9 cellular contexts compared by ENCODE assay signal in genomic region chr19:15452111-15453047, GRCh38. TPM values are rescaled to one million over a fixed set of nuclear protein-coding genes. Genes with fewer than 3 reads are reported as not detected.
A peak's percentile ranks its signal among the peaks of the same experiment; 100 is the strongest.
DNase-seq lines count a peak whose midpoint lies in the region; ATAC-seq lines count a peak whose summit lies in the region.
"Had no signal": no experiment of that assay in that cellular context is flagged by ENCODE, and none has a peak within 500 bp of the region (broad histone marks: within the 10 kb centered on the region; RNA-seq: fewer than 3 reads in every experiment).

No MANE protein-coding gene starts in this region.

- H3K4me1 ChIP-seq in subcutaneous abdominal adipose tissue (ENCODE audit: control insufficient read depth in 5 of 5, insufficient read depth in 5 of 5, low read length in 5 of 5) = peaks cover 1 to 29% (median 23%) of the 10 kb centered on the region in 5 donors

- no peak overlapping the region for H3K4me3 Mint-ChIP-seq in activated CD4-positive, alpha-beta memory T cell treated with anti-CD3 and anti-CD28 coated beads for 36 hours
- H3K4me3 Mint-ChIP-seq in activated CD4-positive, alpha-beta memory T cell treated with anti-CD3 and anti-CD28 coated beads, Interleukin-2, amount 10 ng/mL, durations not matched to agents 7 days and 5 days = no peak overlapping the region
- H3K4me3 Mint-ChIP-seq in dendritic cell treated with granulocyte-macrophage colony-stimulating factor and Interleukin-4, amounts not matched to agents 40 ng/mL and 50 ng/mL, for 4 days = no peak overlapping the region
- H3K4me3 Mint-ChIP-seq: activated naive CD8-positive, alpha-beta T cell treated with anti-CD3 and anti-CD28 coated beads, Interleukin-2, amount 10 ng/mL, durations not matched to agents 7 days and 5 days had no signal

- H3K9ac ChIP-seq in subcutaneous abdominal adipose tissue (ENCODE audit: low read length in 5 of 5) = peak overlapping the region in 4 of 5 donors; percentile 12 to 71 (median 25)

- POLR2A ChIA-PET in activated CD4-positive, alpha-beta memory T cell treated with anti-CD3 and anti-CD28 coated beads for 36 hours (lab: Charles Lee) = interaction anchor here (0.6 to 1.5 kb wide), 4 partner anchors 11 to 33 kb away, joined by 3 to 4 read pairs (median 4); partner anchors contain the start of genes AKAP8L and RASAL3
- POLR2A ChIA-PET in activated CD4-positive, alpha-beta memory T cell treated with anti-CD3 and anti-CD28 coated beads, Interleukin-2, amount 10 ng/mL, durations not matched to agents 7 days and 5 days (lab: Charles Lee) = interaction anchor here (0.9 to 12.2 kb wide), 8 partner anchors 8 to 103 kb away, joined by 3 to 124 read pairs (median 6); partner anchors contain the start of genes AKAP8L and RASAL3

- DNase-seq in activated CD4-positive, alpha-beta memory T cell treated with anti-CD3 and anti-CD28 coated beads for 36 hours = peak; percentile 38
- no peak for DNase-seq in activated CD4-positive, alpha-beta memory T cell treated with anti-CD3 and anti-CD28 coated beads, Interleukin-2, amount 10 ng/mL, durations not matched to agents 7 days and 5 days
- DNase-seq in NCI-H446 treated with DMSO at 0.1 percent for 48 hours (lab: John Stamatoyannopoulos, UW) (peak; percentile 7), left kidney (ENCODE audit: low read depth, low spot score) (peak; percentile 93)
- DNase-seq: activated naive CD8-positive, alpha-beta T cell treated with anti-CD3 and anti-CD28 coated beads, Interleukin-2, amount 10 ng/mL, durations not matched to agents 7 days and 5 days had no signal

- peaks cover 0 to 5% (median 0%) of the 10 kb centered on the region in 5 donors for H3K36me3 ChIP-seq in subcutaneous abdominal adipose tissue (ENCODE audit: control insufficient read depth in 5 of 5, insufficient read depth in 5 of 5, low read length in 5 of 5)

- no peaks in the 10 kb centered on the region for H3K9me3 Mint-ChIP-seq in activated CD4-positive, alpha-beta memory T cell treated with anti-CD3 and anti-CD28 coated beads for 36 hours
- no peaks in the 10 kb centered on the region for H3K9me3 Mint-ChIP-seq in activated CD4-positive, alpha-beta memory T cell treated with anti-CD3 and anti-CD28 coated beads, Interleukin-2, amount 10 ng/mL, durations not matched to agents 7 days and 5 days
- no peaks in the 10 kb centered on the region for H3K9me3 Mint-ChIP-seq in dendritic cell treated with granulocyte-macrophage colony-stimulating factor and Interleukin-4, amounts not matched to agents 40 ng/mL and 50 ng/mL, for 4 days
- H3K9me3 Mint-ChIP-seq: activated naive CD8-positive, alpha-beta T cell treated with anti-CD3 and anti-CD28 coated beads, Interleukin-2, amount 10 ng/mL, durations not matched to agents 7 days and 5 days had no signal

- H3K27me3 ChIP-seq in subcutaneous abdominal adipose tissue (ENCODE audit: control insufficient read depth in 5 of 5, insufficient read depth in 4 of 5, low read length in 5 of 5) = peaks cover 10 to 23% (median 19%) of the 10 kb centered on the region in 5 donors

- no peaks in the 10 kb centered on the region for H3K27me3 Mint-ChIP-seq in activated CD4-positive, alpha-beta memory T cell treated with anti-CD3 and anti-CD28 coated beads for 36 hours
- no peaks in the 10 kb centered on the region for H3K27me3 Mint-ChIP-seq in activated CD4-positive, alpha-beta memory T cell treated with anti-CD3 and anti-CD28 coated beads, Interleukin-2, amount 10 ng/mL, durations not matched to agents 7 days and 5 days
- no peaks in the 10 kb centered on the region for H3K27me3 Mint-ChIP-seq in dendritic cell treated with granulocyte-macrophage colony-stimulating factor and Interleukin-4, amounts not matched to agents 40 ng/mL and 50 ng/mL, for 4 days
- H3K27me3 Mint-ChIP-seq: activated naive CD8-positive, alpha-beta T cell treated with anti-CD3 and anti-CD28 coated beads, Interleukin-2, amount 10 ng/mL, durations not matched to agents 7 days and 5 days had no signal

- peak overlapping the region; percentile 54 for H3K27ac ChIP-seq in subcutaneous abdominal adipose tissue (ENCODE audit: low read depth, low read length)

- intact Hi-C loops in activated CD4-positive, alpha-beta memory T cell treated with anti-CD3 and anti-CD28 coated beads for 36 hours (cut with micrococcal nuclease) = no loop called here
- intact Hi-C loops in dendritic cell treated with granulocyte-macrophage colony-stimulating factor and Interleukin-4, amounts not matched to agents 40 ng/mL and 50 ng/mL, for 4 days (cut with micrococcal nuclease) = no loop called here

- no peak for ATAC-seq in GM19351 (IDR thresholded peaks at IDR 0.05; ENCODE audit: unreplicated experiment)
- ATAC-seq in HG03196 (IDR thresholded peaks at IDR 0.05; ENCODE audit: unreplicated experiment) = no peak

- peaks cover 48% of the 10 kb centered on the region for H3K36me3 Mint-ChIP-seq in activated CD4-positive, alpha-beta memory T cell treated with anti-CD3 and anti-CD28 coated beads for 36 hours
- H3K36me3 Mint-ChIP-seq in activated CD4-positive, alpha-beta memory T cell treated with anti-CD3 and anti-CD28 coated beads, Interleukin-2, amount 10 ng/mL, durations not matched to agents 7 days and 5 days (ENCODE audit: low read depth) = peaks cover 70% of the 10 kb centered on the region
- H3K36me3 Mint-ChIP-seq in dendritic cell treated with granulocyte-macrophage colony-stimulating factor and Interleukin-4, amounts not matched to agents 40 ng/mL and 50 ng/mL, for 4 days (ENCODE audit: low read depth) = peaks cover 54% of the 10 kb centered on the region

- no peaks in the 10 kb centered on the region for H3K9me3 ChIP-seq in subcutaneous abdominal adipose tissue (ENCODE audit: control insufficient read depth in 5 of 5, low read length in 5 of 5)

- peak overlapping the region; percentile 45 to 68 (median 62) for H3K4me3 ChIP-seq in subcutaneous abdominal adipose tissue (ENCODE audit: low read depth in 1 of 5, low read length in 5 of 5)

- CTCF ChIA-PET in activated CD4-positive, alpha-beta memory T cell treated with anti-CD3 and anti-CD28 coated beads for 36 hours (lab: Charles Lee) = interaction anchor here (0.8 to 2.9 kb wide), 4 partner anchors 11 to 103 kb away, joined by 3 to 8 read pairs (median 4); partner anchors contain the start of gene AKAP8L
- CTCF ChIA-PET in activated CD4-positive, alpha-beta memory T cell treated with anti-CD3 and anti-CD28 coated beads, Interleukin-2, amount 10 ng/mL, durations not matched to agents 7 days and 5 days (lab: Charles Lee) = interaction anchor here (1.8 to 2.9 kb wide), 3 partner anchors 11 to 103 kb away, joined by 7 to 10 read pairs (median 8); no protein-coding TSS in a partner anchor

- H3K27ac Mint-ChIP-seq in activated CD4-positive, alpha-beta memory T cell treated with anti-CD3 and anti-CD28 coated beads for 36 hours = no peak overlapping the region
- no peak overlapping the region for H3K27ac Mint-ChIP-seq in activated CD4-positive, alpha-beta memory T cell treated with anti-CD3 and anti-CD28 coated beads, Interleukin-2, amount 10 ng/mL, durations not matched to agents 7 days and 5 days
- H3K27ac Mint-ChIP-seq in dendritic cell treated with granulocyte-macrophage colony-stimulating factor and Interleukin-4, amounts not matched to agents 40 ng/mL and 50 ng/mL, for 4 days = peak overlapping the region; percentile 74
- H3K27ac Mint-ChIP-seq: activated naive CD8-positive, alpha-beta T cell treated with anti-CD3 and anti-CD28 coated beads, Interleukin-2, amount 10 ng/mL, durations not matched to agents 7 days and 5 days had no signal

- peaks cover 20% of the 10 kb centered on the region for H3K4me1 Mint-ChIP-seq in activated CD4-positive, alpha-beta memory T cell treated with anti-CD3 and anti-CD28 coated beads for 36 hours (ENCODE audit: low read depth)
- peaks cover 35% of the 10 kb centered on the region for H3K4me1 Mint-ChIP-seq in activated CD4-positive, alpha-beta memory T cell treated with anti-CD3 and anti-CD28 coated beads, Interleukin-2, amount 10 ng/mL, durations not matched to agents 7 days and 5 days
- peaks cover 16% of the 10 kb centered on the region for H3K4me1 Mint-ChIP-seq in dendritic cell treated with granulocyte-macrophage colony-stimulating factor and Interleukin-4, amounts not matched to agents 40 ng/mL and 50 ng/mL, for 4 days (ENCODE audit: low read depth)

RNA-seq across cellular contexts. Expression of gene WIZ, which starts 2.6 kb away (rescaled TPM):
- total RNA-seq in activated CD4-positive, alpha-beta memory T cell treated with anti-CD3 and anti-CD28 coated beads for 36 hours = 10 to 100 TPM; 18.2 to 21.4 TPM
- total RNA-seq in activated CD4-positive, alpha-beta memory T cell treated with anti-CD3 and anti-CD28 coated beads, Interleukin-2, amount 10 ng/mL, durations not matched to agents 7 days and 5 days = 10 to 100 TPM; 25.3 to 25.4 TPM

RNA-seq across cellular contexts. Expression of gene RASAL3, which starts 12.0 kb away (rescaled TPM):
- 100 to 1,000 TPM; 125 to 130 TPM for total RNA-seq in activated CD4-positive, alpha-beta memory T cell treated with anti-CD3 and anti-CD28 coated beads for 36 hours
- total RNA-seq in activated CD4-positive, alpha-beta memory T cell treated with anti-CD3 and anti-CD28 coated beads, Interleukin-2, amount 10 ng/mL, durations not matched to agents 7 days and 5 days = 100 to 1,000 TPM; 174 to 179 TPM

RNA-seq across cellular contexts. Expression of gene PGLYRP2, which starts 26.9 kb away (rescaled TPM):
- under 1 TPM in 1 of 2 experiments, not detected in 1; 0.24 TPM for total RNA-seq in activated CD4-positive, alpha-beta memory T cell treated with anti-CD3 and anti-CD28 coated beads for 36 hours
- under 1 TPM; 0.08 to 0.10 TPM for total RNA-seq in activated CD4-positive, alpha-beta memory T cell treated with anti-CD3 and anti-CD28 coated beads, Interleukin-2, amount 10 ng/mL, durations not matched to agents 7 days and 5 days

RNA-seq across cellular contexts. Expression of gene AKAP8L, which starts 33.6 kb away (rescaled TPM):
- 100 to 1,000 TPM in 1 of 2 experiments, 10 to 100 TPM in 1; 94.2 to 100 TPM for total RNA-seq in activated CD4-positive, alpha-beta memory T cell treated with anti-CD3 and anti-CD28 coated beads for 36 hours
- total RNA-seq in activated CD4-positive, alpha-beta memory T cell treated with anti-CD3 and anti-CD28 coated beads, Interleukin-2, amount 10 ng/mL, durations not matched to agents 7 days and 5 days = 10 to 100 TPM; 96.3 to 98.2 TPM

RNA-seq across cellular contexts. Expression of gene CYP4F22, which starts 55.9 kb away (rescaled TPM):
- under 1 TPM; 0.50 to 0.56 TPM for total RNA-seq in activated CD4-positive, alpha-beta memory T cell treated with anti-CD3 and anti-CD28 coated beads for 36 hours
- 1 to 10 TPM; 1.4 TPM for total RNA-seq in activated CD4-positive, alpha-beta memory T cell treated with anti-CD3 and anti-CD28 coated beads, Interleukin-2, amount 10 ng/mL, durations not matched to agents 7 days and 5 days
